ENCODE assay signal across 1 cellular context in the genomic region with DNA sequence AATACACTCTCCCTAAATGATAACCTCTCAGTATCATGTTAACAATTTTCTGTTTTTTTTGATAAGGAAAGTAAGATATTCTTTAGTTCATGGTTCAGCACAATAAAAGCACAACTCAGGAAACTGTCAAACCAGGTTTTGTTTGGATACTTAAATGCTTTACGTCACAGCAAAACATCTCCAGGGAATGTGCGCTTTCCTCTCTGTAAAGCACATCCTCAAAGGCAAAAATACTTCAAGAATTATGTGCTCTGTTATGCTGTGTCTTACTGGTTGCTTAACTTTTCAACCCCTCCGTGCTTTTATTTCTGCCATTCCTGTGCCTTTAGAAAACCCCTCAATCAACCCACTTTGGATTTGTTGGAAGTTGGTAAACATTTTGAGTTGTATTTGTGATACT.
TF ChIP-seq lines count a peak whose summit lies in the region.

No MANE protein-coding gene starts in this region.

TF ChIP-seq in GM12878, 131 proteins besides CTCF, POLR2A, EP300 and RAD21 (continued from another document):
- TF ChIP-seq, protein P1, sequence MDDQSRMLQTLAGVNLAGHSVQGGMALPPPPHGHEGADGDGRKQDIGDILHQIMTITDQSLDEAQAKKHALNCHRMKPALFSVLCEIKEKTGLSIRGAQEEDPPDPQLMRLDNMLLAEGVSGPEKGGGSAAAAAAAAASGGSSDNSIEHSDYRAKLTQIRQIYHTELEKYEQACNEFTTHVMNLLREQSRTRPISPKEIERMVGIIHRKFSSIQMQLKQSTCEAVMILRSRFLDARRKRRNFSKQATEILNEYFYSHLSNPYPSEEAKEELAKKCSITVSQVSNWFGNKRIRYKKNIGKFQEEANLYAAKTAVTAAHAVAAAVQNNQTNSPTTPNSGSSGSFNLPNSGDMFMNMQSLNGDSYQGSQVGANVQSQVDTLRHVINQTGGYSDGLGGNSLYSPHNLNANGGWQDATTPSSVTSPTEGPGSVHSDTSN (IDR thresholded peaks at IDR 0.05; ENCODE audit: insufficient replicate concordance, low read depth, low read length): no peak
- TF ChIP-seq SUPT20H (IDR thresholded peaks at IDR 0.05; ENCODE audit: borderline replicate concordance, control insufficient read depth, low read depth, low read length) (no peak), NFIC (IDR thresholded peaks at IDR 0.05; ENCODE audit: low read depth, low read length) (no peak), CHD2 (IDR thresholded peaks at IDR 0.05; ENCODE audit: borderline replicate concordance, low read depth, low read length) (no peak), MXI1 (IDR thresholded peaks at IDR 0.05; ENCODE audit: low read depth, low read length) (no peak), CHD4 (IDR thresholded peaks at IDR 0.05) (no peak), MYC (IDR thresholded peaks at IDR 0.05; ENCODE audit: insufficient read depth, insufficient read length, insufficient replicate concordance, low read length, severe bottlenecking) (no peak), MTA2 (IDR thresholded peaks at IDR 0.05; ENCODE audit: low read depth) (no peak)
